ENCODE assay signal across 8 cellular contexts in genomic region chr4:127781303-127782024, GRCh38. TPM values are rescaled to one million over a fixed set of nuclear protein-coding genes. Genes with fewer than 3 reads are reported as not detected.
DNase-seq lines count a peak whose midpoint lies in the region; ATAC-seq, FAIRE-seq and TF ChIP-seq lines count a peak whose summit lies in the region.

No MANE protein-coding gene starts in this region.

- no peaks in the 10 kb centered on the region for H3K36me3 ChIP-seq in skeletal muscle tissue (ENCODE audit: control insufficient read depth in 3 of 3, insufficient read depth in 3 of 3, low read length in 3 of 3)

- peaks cover 4 to 8% (median 6%) of the 10 kb centered on the region in 3 donors for H3K4me1 ChIP-seq in skeletal muscle tissue (ENCODE audit: control insufficient read depth in 3 of 3, insufficient read depth in 3 of 3, low read length in 3 of 3)

- H3K4me3 ChIP-seq in skeletal muscle tissue (ENCODE audit: low read length in 3 of 3): peak overlapping the region; percentile 96 to 99 (median 98)

- TF ChIP-seq CTCF in MCF 10A (IDR thresholded peaks at IDR 0.05; ENCODE audit: unreplicated experiment): no peak
- TF ChIP-seq CTCF in D721Med (IDR thresholded peaks at IDR 0.05; ENCODE audit: insufficient read depth, missing control alignments): no peak

- peak; percentile 40 for ATAC-seq in GM21723 (IDR thresholded peaks at IDR 0.05; ENCODE audit: unreplicated experiment)

- H3K36me3 Mint-ChIP-seq in MCF 10A (ENCODE audit: insufficient read depth, unreplicated experiment): no peaks in the 10 kb centered on the region

- H3K9me3 Mint-ChIP-seq in MCF 10A (ENCODE audit: unreplicated experiment): no peaks in the 10 kb centered on the region

- H3K9ac ChIP-seq in skeletal muscle tissue (ENCODE audit: low read depth in 1 of 3, low read length in 3 of 3): peak overlapping the region in 2 of 3 donors; percentile 36 to 89

- peak overlapping the region; percentile 82 for H3K4me3 Mint-ChIP-seq in MCF 10A (ENCODE audit: unreplicated experiment)

- BruUV-seq in MCF 10A (replicated peaks; lab: Mats Ljungman, UMichigan): no TSS peak

- no peak for FAIRE-seq in D721Med (lab: Jason Lieb, UNC)

- DNase-seq in GM04504 (ENCODE audit: low read depth): peak; percentile 13
- DNase-seq in HuH-7.5 (ENCODE audit: low spot score): peak; percentile 17
- peak; percentile 69 for DNase-seq in MCF 10A (ENCODE audit: unreplicated experiment)
- peak; percentile 59 for DNase-seq in iPS-NIHi7 (ENCODE audit: extremely low spot score)
- DNase-seq in D721Med (ENCODE audit: insufficient read length, low spot score): no peak
- DNase-seq in stimulated activated CD4-positive, alpha-beta T cell treated with anti-CD3 and anti-CD28 coated beads, Interleukin-2, amount 100 ng/mL, for 24 hours: no peak

- intact Hi-C loops in MCF 10A (cut with micrococcal nuclease): loop anchor here (2.0 to 5.0 kb wide), 2 partner anchors 101 to 279 kb away; partner anchors contain the start of genes LARP1B and PLK4

- no peaks in the 10 kb centered on the region for H3K27me3 Mint-ChIP-seq in MCF 10A (ENCODE audit: insufficient read depth, unreplicated experiment)

- peak overlapping the region; percentile 96 for H3K27ac Mint-ChIP-seq in MCF 10A (ENCODE audit: low read depth, unreplicated experiment)

- peak overlapping the region; percentile 42 for H3K27ac ChIP-seq in skeletal muscle tissue (ENCODE audit: low read depth, low read length)

- peaks cover 11% of the 10 kb centered on the region for H3K4me1 Mint-ChIP-seq in MCF 10A (ENCODE audit: insufficient read depth, unreplicated experiment)

- CTCF ChIA-PET in MCF 10A (lab: Yijun Ruan, JAX): interaction anchor here (0.6 kb wide), 1 partner anchor 197 kb away, joined by 3 read pairs; no protein-coding TSS in a partner anchor

- no peaks in the 10 kb centered on the region for H3K9me3 ChIP-seq in skeletal muscle tissue (ENCODE audit: control insufficient read depth in 3 of 3, low read length in 3 of 3)

- POLR2A ChIA-PET in MCF 10A (lab: Yijun Ruan, JAX): interaction anchor here (0.6 to 4.2 kb wide), 14 partner anchors 8 to 349 kb away, joined by 3 to 40 read pairs (median 7); partner anchors contain the start of genes ABHD18, INTU, LARP1B and MFSD8

- H3K27me3 ChIP-seq in skeletal muscle tissue (ENCODE audit: control insufficient read depth in 3 of 3, insufficient read depth in 3 of 3, low read length in 3 of 3): peaks cover 0 to 13% (median 0%) of the 10 kb centered on the region in 3 donors

RNA-seq across cellular contexts. Expression of gene HSPA4L, which starts 0.7 kb away (rescaled TPM):
- total RNA-seq in MCF 10A (2022): 45.9 and 68.9 TPM in 2 replicates
- 1.6 TPM for total RNA-seq in skeletal muscle tissue

RNA-seq across cellular contexts. Expression of gene SLC25A31, which starts 51.3 kb away (rescaled TPM):
- total RNA-seq in MCF 10A (2022) (not detected in 2 replicates), skeletal muscle tissue (not detected)

Comparison
In these comparisons a context has a peak if more than half of its experiments do, and no peak if none do; other contexts are left out.
1. DNase-seq: peak in GM04504 (single experiment), HuH-7.5 (single experiment), MCF 10A (single experiment) and iPS-NIHi7 (single experiment); none in D721Med (single experiment) and stimulated activated CD4-positive, alpha-beta T cell treated with anti-CD3 and anti-CD28 coated beads, Interleukin-2, amount 100 ng/mL, for 24 hours (0 of 2).
2. RNA of gene HSPA4L, which starts 0.7 kb away (total RNA-seq): 45.9 to 68.9 TPM in MCF 10A; 1.6 TPM in skeletal muscle tissue (single experiment); every median in the first group is over 10 times any median in the second.